ENCODE assay signal across 1 cellular context in the genomic region with DNA sequence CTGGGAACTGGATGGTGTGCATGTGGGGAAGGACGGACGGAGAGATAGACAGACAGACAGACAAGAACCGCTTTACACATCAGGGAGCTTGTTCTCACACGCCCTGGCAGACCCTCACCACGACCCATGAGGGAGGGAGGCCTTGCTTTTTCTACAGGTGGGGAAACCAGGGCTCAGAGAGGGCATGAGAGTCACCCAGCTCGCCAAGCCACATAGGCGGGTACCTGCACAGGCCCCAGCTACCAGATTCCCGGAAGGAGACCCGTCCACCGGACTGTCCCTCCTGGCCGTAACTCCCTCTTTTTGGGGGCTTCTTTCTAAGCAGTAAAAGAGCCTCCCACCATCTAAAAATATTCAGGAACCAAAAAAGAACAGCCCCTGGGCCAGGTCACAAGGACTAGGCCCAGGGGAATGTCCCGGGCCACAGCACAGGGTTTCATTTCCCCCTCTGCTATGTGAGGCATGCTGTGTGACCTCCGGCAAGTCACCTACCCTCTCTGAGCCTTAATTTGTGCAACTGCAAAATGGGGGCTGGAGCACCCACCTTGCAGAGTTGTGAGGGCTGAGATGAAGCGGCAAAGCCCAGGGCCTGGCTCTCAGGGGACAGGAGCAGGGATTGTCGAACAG.
TF ChIP-seq lines count a peak whose summit lies in the region.

No MANE protein-coding gene starts in this region.

TF ChIP-seq in GM12878, 131 proteins besides CTCF, POLR2A, EP300 and RAD21 (continued from another document):
- TF ChIP-seq, protein P1, sequence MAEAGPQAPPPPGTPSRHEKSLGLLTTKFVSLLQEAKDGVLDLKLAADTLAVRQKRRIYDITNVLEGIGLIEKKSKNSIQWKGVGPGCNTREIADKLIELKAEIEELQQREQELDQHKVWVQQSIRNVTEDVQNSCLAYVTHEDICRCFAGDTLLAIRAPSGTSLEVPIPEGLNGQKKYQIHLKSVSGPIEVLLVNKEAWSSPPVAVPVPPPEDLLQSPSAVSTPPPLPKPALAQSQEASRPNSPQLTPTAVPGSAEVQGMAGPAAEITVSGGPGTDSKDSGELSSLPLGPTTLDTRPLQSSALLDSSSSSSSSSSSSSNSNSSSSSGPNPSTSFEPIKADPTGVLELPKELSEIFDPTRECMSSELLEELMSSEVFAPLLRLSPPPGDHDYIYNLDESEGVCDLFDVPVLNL (IDR thresholded peaks at IDR 0.05; ENCODE audit: low read depth, low read length) = 0 out of 2 replicates have a peak, but pooled peaks have one; percentile 9
- TF ChIP-seq RUNX3 (IDR thresholded peaks at IDR 0.05; ENCODE audit: low read length) = peak; percentile 72
- TF ChIP-seq DPF2 (IDR thresholded peaks at IDR 0.05) = peak; percentile 74
- peak; percentile 12; the same call in 1 of the 2 replicates for TF ChIP-seq ATF2 (IDR thresholded peaks at IDR 0.05; ENCODE audit: low read length)
- TF ChIP-seq, protein P2, sequence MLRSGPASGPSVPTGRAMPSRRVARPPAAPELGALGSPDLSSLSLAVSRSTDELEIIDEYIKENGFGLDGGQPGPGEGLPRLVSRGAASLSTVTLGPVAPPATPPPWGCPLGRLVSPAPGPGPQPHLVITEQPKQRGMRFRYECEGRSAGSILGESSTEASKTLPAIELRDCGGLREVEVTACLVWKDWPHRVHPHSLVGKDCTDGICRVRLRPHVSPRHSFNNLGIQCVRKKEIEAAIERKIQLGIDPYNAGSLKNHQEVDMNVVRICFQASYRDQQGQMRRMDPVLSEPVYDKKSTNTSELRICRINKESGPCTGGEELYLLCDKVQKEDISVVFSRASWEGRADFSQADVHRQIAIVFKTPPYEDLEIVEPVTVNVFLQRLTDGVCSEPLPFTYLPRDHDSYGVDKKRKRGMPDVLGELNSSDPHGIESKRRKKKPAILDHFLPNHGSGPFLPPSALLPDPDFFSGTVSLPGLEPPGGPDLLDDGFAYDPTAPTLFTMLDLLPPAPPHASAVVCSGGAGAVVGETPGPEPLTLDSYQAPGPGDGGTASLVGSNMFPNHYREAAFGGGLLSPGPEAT (IDR thresholded peaks at IDR 0.05; ENCODE audit: low read depth) = peak; percentile 62; the same call in 1 of the 2 replicates
- peak; percentile 43; the same call in 1 of the 2 replicates for TF ChIP-seq MTA2 (IDR thresholded peaks at IDR 0.05; ENCODE audit: low read depth)
- peak in 1 of 2 experiments; percentile 21; a peak in 1 of 4 replicates for TF ChIP-seq ETV6 (conservative IDR thresholded peaks at IDR 0.05 in 1 of 2, IDR thresholded peaks at IDR 0.05 in 1 of 2; ENCODE audit: borderline replicate concordance in 1 of 2, low read depth in 1 of 2)
- peak; percentile 72; the same call in 1 of the 2 replicates for TF ChIP-seq RCOR1 (conservative IDR thresholded peaks at IDR 0.05; ENCODE audit: low read depth, low read length)
- TF ChIP-seq MEF2B (IDR thresholded peaks at IDR 0.05; ENCODE audit: partially characterized antibody, poor library complexity, severe bottlenecking) = peak; percentile 76
- peak; percentile 66; the same call in 1 of the 2 replicates for TF ChIP-seq HDGF (IDR thresholded peaks at IDR 0.05)
- peak; percentile 100 for TF ChIP-seq SMARCA5 (IDR thresholded peaks at IDR 0.05)
- TF ChIP-seq IRF4 (IDR thresholded peaks at IDR 0.05; ENCODE audit: low read depth, low read length) = peak; percentile 78
- TF ChIP-seq POLR2AphosphoS2 (IDR thresholded peaks at IDR 0.05; ENCODE audit: low read depth, low read length) = no peak
- TF ChIP-seq, protein P3, sequence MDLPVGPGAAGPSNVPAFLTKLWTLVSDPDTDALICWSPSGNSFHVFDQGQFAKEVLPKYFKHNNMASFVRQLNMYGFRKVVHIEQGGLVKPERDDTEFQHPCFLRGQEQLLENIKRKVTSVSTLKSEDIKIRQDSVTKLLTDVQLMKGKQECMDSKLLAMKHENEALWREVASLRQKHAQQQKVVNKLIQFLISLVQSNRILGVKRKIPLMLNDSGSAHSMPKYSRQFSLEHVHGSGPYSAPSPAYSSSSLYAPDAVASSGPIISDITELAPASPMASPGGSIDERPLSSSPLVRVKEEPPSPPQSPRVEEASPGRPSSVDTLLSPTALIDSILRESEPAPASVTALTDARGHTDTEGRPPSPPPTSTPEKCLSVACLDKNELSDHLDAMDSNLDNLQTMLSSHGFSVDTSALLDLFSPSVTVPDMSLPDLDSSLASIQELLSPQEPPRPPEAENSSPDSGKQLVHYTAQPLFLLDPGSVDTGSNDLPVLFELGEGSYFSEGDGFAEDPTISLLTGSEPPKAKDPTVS (IDR thresholded peaks at IDR 0.05; ENCODE audit: low read depth, low read length) = no peak
- no peak for TF ChIP-seq MYC (IDR thresholded peaks at IDR 0.05; ENCODE audit: insufficient read depth, insufficient read length, insufficient replicate concordance, low read length, severe bottlenecking)
- TF ChIP-seq NFXL1 (IDR thresholded peaks at IDR 0.05; ENCODE audit: borderline replicate concordance) = peak; percentile 98
- 0 out of 2 replicates have a peak, but pooled peaks have one; percentile 56 for TF ChIP-seq LARP7 (IDR thresholded peaks at IDR 0.05)
- TF ChIP-seq IKZF2 (IDR thresholded peaks at IDR 0.05) = peak; percentile 39 to 40; a peak in 3 of 4 replicates
- TF ChIP-seq IKZF1 (conservative IDR thresholded peaks at IDR 0.05) = peak; percentile 35; the same call in 1 of the 2 replicates
- TF ChIP-seq SPI1 (IDR thresholded peaks at IDR 0.05; ENCODE audit: borderline replicate concordance, insufficient read depth, low read depth, low read length) = peak; percentile 95
- no peak for TF ChIP-seq SUZ12 (IDR thresholded peaks at IDR 0.05; ENCODE audit: unreplicated experiment)
- 0 out of 2 replicates have a peak, but pooled peaks have one; percentile 72 for TF ChIP-seq KDM1A (IDR thresholded peaks at IDR 0.05; ENCODE audit: borderline replicate concordance)
- peak; percentile 29 to 31; a peak in 2 of 4 replicates for TF ChIP-seq BHLHE40 (IDR thresholded peaks at IDR 0.05; ENCODE audit: borderline replicate concordance in 1 of 2, low read depth in 2 of 2, low read length in 1 of 2)
- TF ChIP-seq STAT1 (conservative IDR thresholded peaks at IDR 0.05) = no peak
